8 cellular contexts compared by ENCODE assay signal in the genomic region with DNA sequence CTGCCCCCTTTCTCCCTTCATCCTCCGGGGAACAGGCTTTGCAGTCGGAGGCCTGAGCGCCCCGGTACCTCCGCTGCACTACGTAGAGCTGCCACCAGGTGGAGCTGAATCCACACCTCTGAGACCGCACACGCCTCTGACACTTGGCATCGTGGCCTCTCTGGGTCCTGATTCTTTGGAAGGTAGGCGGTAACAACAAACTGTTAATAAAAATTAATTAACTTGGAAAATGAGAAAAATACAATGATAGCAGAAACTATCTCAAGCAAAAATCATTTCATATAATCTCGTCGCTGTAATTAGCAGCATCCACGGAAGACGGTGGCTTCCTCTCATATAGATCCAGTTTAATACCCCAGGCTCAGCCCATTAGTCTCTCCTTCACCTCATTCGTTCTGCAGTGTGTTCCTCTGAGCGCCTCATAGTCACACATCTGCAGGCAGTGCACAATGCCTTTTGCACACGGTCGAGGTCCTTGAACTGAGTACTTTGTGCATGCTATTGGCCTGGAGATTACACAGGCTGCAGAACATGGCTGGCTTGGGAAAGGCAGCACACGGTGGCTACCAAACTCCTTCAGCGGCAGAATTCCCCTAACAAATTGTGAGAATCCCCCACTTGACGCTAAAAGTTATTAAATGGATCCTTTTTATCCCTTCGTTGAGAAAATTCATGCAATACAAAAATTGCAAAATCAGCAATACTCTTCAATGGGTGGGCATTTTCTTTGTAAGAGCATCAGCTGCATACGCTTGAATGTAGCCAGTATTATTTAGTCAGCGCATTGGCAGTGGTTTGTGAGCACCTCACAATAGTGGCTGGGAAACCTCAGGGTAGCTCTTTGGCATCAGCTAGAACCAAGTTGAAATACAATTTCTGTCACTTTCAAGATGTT. TPM values are rescaled to one million over a fixed set of nuclear protein-coding genes. Genes with fewer than 3 reads are reported as not detected.
DNase-seq lines count a peak whose midpoint lies in the region; ATAC-seq and TF ChIP-seq lines count a peak whose summit lies in the region.

No MANE protein-coding gene starts in this region.

- no peaks in the 10 kb centered on the region for H3K36me3 ChIP-seq in heart left ventricle

- no peaks in the 10 kb centered on the region for H3K9me3 ChIP-seq in heart left ventricle

- peaks cover 0 to 3% (median 0%) of the 10 kb centered on the region in 12 donors for H3K4me1 ChIP-seq in heart left ventricle

- H3K27ac Mint-ChIP-seq in activated naive CD8-positive, alpha-beta T cell treated with anti-CD3 and anti-CD28 coated beads, Interleukin-2, amount 10 ng/mL, durations not matched to agents 7 days and 5 days = no peak overlapping the region

- TF ChIP-seq CTCF in GM12865 (IDR thresholded peaks at IDR 0.05; ENCODE audit: insufficient read depth, low read depth, low read length, missing control alignments) (peak; percentile 72), LNCaP clone FGC (IDR thresholded peaks at IDR 0.05; ENCODE audit: control insufficient read depth, extremely low read depth, insufficient read depth) (peak; percentile 98), heart left ventricle (IDR thresholded peaks at IDR 0.05) (peak; percentile 92 to 98 (median 96))

- ATAC-seq in activated naive CD8-positive, alpha-beta T cell treated with anti-CD3 and anti-CD28 coated beads, Interleukin-2, amount 10 ng/mL, durations not matched to agents 7 days and 5 days (ENCODE audit: low read depth) = peak; percentile 84
- peak; percentile 71 to 93 (median 89) for ATAC-seq in heart left ventricle

- no peak overlapping the region for H3K27ac ChIP-seq in heart left ventricle

- no peak overlapping the region for H3K4me3 ChIP-seq in GM12865 (ENCODE audit: low read depth, low read length)
- no peak overlapping the region for H3K4me3 ChIP-seq in LNCaP clone FGC (ENCODE audit: low read depth, low read length)
- no peak overlapping the region for H3K4me3 ChIP-seq in heart left ventricle

- H3K36me3 Mint-ChIP-seq in activated naive CD8-positive, alpha-beta T cell treated with anti-CD3 and anti-CD28 coated beads, Interleukin-2, amount 10 ng/mL, durations not matched to agents 7 days and 5 days = no peaks in the 10 kb centered on the region

- no peak for TF ChIP-seq POLR2A in heart left ventricle (IDR thresholded peaks at IDR 0.05)

- peaks cover 0 to 7% (median 0%) of the 10 kb centered on the region in 9 donors for H3K27me3 ChIP-seq in heart left ventricle

- POLR2A ChIA-PET in activated naive CD8-positive, alpha-beta T cell treated with anti-CD3 and anti-CD28 coated beads, Interleukin-2, amount 10 ng/mL, durations not matched to agents 7 days and 5 days (lab: Charles Lee) = no interaction called here

- intact Hi-C loops in heart left ventricle (cut with DNase I) = loop anchor here in 9 of 10 donors (1.0 to 5.0 kb wide), 6 partner anchors 156 to 207 kb away; no protein-coding TSS in a partner anchor

- peaks cover 5% of the 10 kb centered on the region for H3K27me3 Mint-ChIP-seq in activated naive CD8-positive, alpha-beta T cell treated with anti-CD3 and anti-CD28 coated beads, Interleukin-2, amount 10 ng/mL, durations not matched to agents 7 days and 5 days

- peak; percentile 66 for DNase-seq in GM12865 (ENCODE audit: low read depth)
- peak; percentile 49 for DNase-seq in H4 (ENCODE audit: low spot score)
- DNase-seq in LNCaP clone FGC (ENCODE audit: low read depth) = peak; percentile 19
- peak; percentile 66 for DNase-seq in SKM-1 treated with dmso at 0.1 percent for 144 hours (lab: John Stamatoyannopoulos, UW; ENCODE audit: unreplicated experiment)
- peak; percentile 86 for DNase-seq in activated naive CD8-positive, alpha-beta T cell treated with anti-CD3 and anti-CD28 coated beads, Interleukin-2, amount 10 ng/mL, durations not matched to agents 7 days and 5 days
- DNase-seq in heart left ventricle = peak; percentile 62 to 88 (median 80)
- peak; percentile 20 for DNase-seq in renal cortical epithelial cell (ENCODE audit: low read depth)
- DNase-seq in mesenteric fat pad (ENCODE audit: low spot score) = no peak

- H3K4me1 Mint-ChIP-seq in activated naive CD8-positive, alpha-beta T cell treated with anti-CD3 and anti-CD28 coated beads, Interleukin-2, amount 10 ng/mL, durations not matched to agents 7 days and 5 days = peaks cover 4% of the 10 kb centered on the region

- H3K4me3 Mint-ChIP-seq in activated naive CD8-positive, alpha-beta T cell treated with anti-CD3 and anti-CD28 coated beads, Interleukin-2, amount 10 ng/mL, durations not matched to agents 7 days and 5 days = no peak overlapping the region

- H3K9me3 Mint-ChIP-seq in activated naive CD8-positive, alpha-beta T cell treated with anti-CD3 and anti-CD28 coated beads, Interleukin-2, amount 10 ng/mL, durations not matched to agents 7 days and 5 days = no peaks in the 10 kb centered on the region

- WGBS in heart left ventricle, 4 donors = 36 to 39% (median 39%) methylated on average over 24 of the region's 24 CpGs

RNA-seq across cellular contexts. Expression of gene OR9A2, which starts 18.7 kb away (rescaled TPM):
- not detected in 2 replicates for total RNA-seq in H4 (2014; rRNA removed; shearing (Covaris generic))
- total RNA-seq in activated naive CD8-positive, alpha-beta T cell treated with anti-CD3 and anti-CD28 coated beads, Interleukin-2, amount 10 ng/mL, durations not matched to agents 7 days and 5 days = under 1 TPM in 1 of 2 experiments, not detected in 1; 0.30 TPM
- under 1 TPM in 1 of 9 donors, not detected in 8; 0.29 TPM for total RNA-seq in heart left ventricle
- polyA plus RNA-seq in heart left ventricle = not detected
- total RNA-seq in renal cortical epithelial cell = not detected in 2 replicates
- not detected for total RNA-seq in mesenteric fat pad

RNA-seq across cellular contexts. Expression of gene OR6V1, which starts 43.9 kb away (rescaled TPM):
- not detected in 2 replicates for total RNA-seq in H4 (2014; rRNA removed; shearing (Covaris generic))
- not detected for total RNA-seq in activated naive CD8-positive, alpha-beta T cell treated with anti-CD3 and anti-CD28 coated beads, Interleukin-2, amount 10 ng/mL, durations not matched to agents 7 days and 5 days
- not detected for total RNA-seq in heart left ventricle
- polyA plus RNA-seq in heart left ventricle = not detected
- not detected in 2 replicates for total RNA-seq in renal cortical epithelial cell
- not detected for total RNA-seq in mesenteric fat pad

RNA-seq across cellular contexts. Expression of gene KEL, which starts 46.1 kb away (rescaled TPM):
- 0.21 TPM in 1 of 2 replicates, not detected in the other for total RNA-seq in H4 (2014; rRNA removed; shearing (Covaris generic))
- total RNA-seq in activated naive CD8-positive, alpha-beta T cell treated with anti-CD3 and anti-CD28 coated beads, Interleukin-2, amount 10 ng/mL, durations not matched to agents 7 days and 5 days = 1 to 10 TPM in 1 of 2 experiments, under 1 TPM in 1; 0.94 to 1.2 TPM
- total RNA-seq in heart left ventricle = 1 to 10 TPM in 3 of 9 donors, under 1 TPM in 2, not detected in 4; 0.52 to 1.8 (median 1.2) TPM
- under 1 TPM; 0.17 to 0.19 TPM for polyA plus RNA-seq in heart left ventricle
- total RNA-seq in renal cortical epithelial cell = 0.20 TPM in 1 of 2 replicates, not detected in the other
- total RNA-seq in mesenteric fat pad = not detected
